11 cellular contexts compared by ENCODE assay signal in genomic region chr10:102434251-102434913, GRCh38. TPM values are rescaled to one million over a fixed set of nuclear protein-coding genes. Genes with fewer than 3 reads are reported as not detected.
DNase-seq lines count a peak whose midpoint lies in the region; ATAC-seq and TF ChIP-seq lines count a peak whose summit lies in the region.
"Had no signal": no experiment of that assay in that cellular context is flagged by ENCODE, and none has a peak within 500 bp of the region (broad histone marks: within the 10 kb centered on the region; RNA-seq: fewer than 3 reads in every experiment).

No MANE protein-coding gene starts in this region.

- TF ChIP-seq CTCF in hepatocyte (IDR thresholded peaks at IDR 0.05; ENCODE audit: poor library complexity) = no peak

- H3K27ac ChIP-seq in hepatocyte = peak overlapping the region; percentile 90
- H3K27ac ChIP-seq: 22Rv1, suprapubic skin had no signal

- H3K36me3 Mint-ChIP-seq in activated CD4-positive, alpha-beta memory T cell treated with anti-CD3 and anti-CD28 coated beads for 36 hours = peaks cover 10% of the 10 kb centered on the region
- peaks cover 7% of the 10 kb centered on the region in 2 donors for H3K36me3 Mint-ChIP-seq in stimulated activated naive B cell treated with anti-CD40 and anti-IgM and Interleukin-4, amounts not matched to agents 10 μg/mL and 1 μg/mL and 100 μg/mL, for 72 hours

- no peaks in the 10 kb centered on the region for H3K27me3 Mint-ChIP-seq in activated CD4-positive, alpha-beta memory T cell treated with anti-CD3 and anti-CD28 coated beads for 36 hours
- H3K27me3 Mint-ChIP-seq in stimulated activated naive B cell treated with anti-CD40 and anti-IgM and Interleukin-4, amounts not matched to agents 10 μg/mL and 1 μg/mL and 100 μg/mL, for 72 hours = no peaks in the 10 kb centered on the region

- CTCF ChIA-PET in activated CD4-positive, alpha-beta memory T cell treated with anti-CD3 and anti-CD28 coated beads for 36 hours (lab: Charles Lee) = interaction anchor here (0.9 to 2.4 kb wide), 11 partner anchors 11 to 150 kb away, joined by 3 to 12 read pairs (median 6); partner anchors contain the start of genes C10orf95, FBXL15 and SUFU

- H4K20me1 ChIP-seq in hepatocyte (ENCODE audit: insufficient read depth, poor library complexity, severe bottlenecking) = no peaks in the 10 kb centered on the region

- no peak for ATAC-seq in stimulated activated naive B cell treated with anti-CD40 and anti-IgM and Interleukin-4, amounts not matched to agents 10 μg/mL and 1 μg/mL and 100 μg/mL, for 72 hours (replicated peaks)
- ATAC-seq in left lobe of liver (no peak), HG03565 (IDR thresholded peaks at IDR 0.05; ENCODE audit: unreplicated experiment) (no peak)

- H3K27me3 ChIP-seq in hepatocyte = no peaks in the 10 kb centered on the region

- peak overlapping the region; percentile 91 for H3K27ac Mint-ChIP-seq in activated CD4-positive, alpha-beta memory T cell treated with anti-CD3 and anti-CD28 coated beads for 36 hours
- H3K27ac Mint-ChIP-seq in stimulated activated naive B cell treated with anti-CD40 and anti-IgM and Interleukin-4, amounts not matched to agents 10 μg/mL and 1 μg/mL and 100 μg/mL, for 72 hours = peak overlapping the region; percentile 10

- H3K9me3 Mint-ChIP-seq in activated CD4-positive, alpha-beta memory T cell treated with anti-CD3 and anti-CD28 coated beads for 36 hours = no peaks in the 10 kb centered on the region
- H3K9me3 Mint-ChIP-seq in stimulated activated naive B cell treated with anti-CD40 and anti-IgM and Interleukin-4, amounts not matched to agents 10 μg/mL and 1 μg/mL and 100 μg/mL, for 72 hours = no peaks in the 10 kb centered on the region

- H3K79me2 ChIP-seq in hepatocyte = peaks cover 16% of the 10 kb centered on the region

- H3K9me3 ChIP-seq in hepatocyte (ENCODE audit: low read depth) = no peaks in the 10 kb centered on the region
- H3K9me3 ChIP-seq: esophagus muscularis mucosa, suprapubic skin had no signal

- DNase-seq in SIG-M5 treated with dmso at 0.1 percent for 504 hours (lab: John Stamatoyannopoulos, UW; ENCODE audit: unreplicated experiment) = peak; percentile 34
- no peak for DNase-seq in SIG-M5 (lab: John Stamatoyannopoulos, UW)
- no peak for DNase-seq in activated CD4-positive, alpha-beta memory T cell treated with anti-CD3 and anti-CD28 coated beads for 36 hours
- DNase-seq in hepatocyte (ENCODE audit: low spot score) = peak; percentile 66
- no peak for DNase-seq in stimulated activated naive B cell treated with anti-CD40 and anti-IgM and Interleukin-4, amounts not matched to agents 10 μg/mL and 1 μg/mL and 100 μg/mL, for 72 hours
- DNase-seq in left lobe of liver (ENCODE audit: low spot score) = no peak
- DNase-seq in activated gamma-delta T cell treated with Interleukin-2 at 50 U/mL for 16 hours = no peak

- H3K4me2 ChIP-seq in hepatocyte = peak overlapping the region; percentile 71

- POLR2A ChIA-PET in activated CD4-positive, alpha-beta memory T cell treated with anti-CD3 and anti-CD28 coated beads for 36 hours (lab: Charles Lee) = interaction anchor here (1.0 to 5.1 kb wide), 5 partner anchors 10 to 40 kb away, joined by 4 to 56 read pairs (median 19); partner anchors contain the start of genes C10orf95, FBXL15 and NFKB2

- H3K4me3 Mint-ChIP-seq in activated CD4-positive, alpha-beta memory T cell treated with anti-CD3 and anti-CD28 coated beads for 36 hours = peak overlapping the region; percentile 75
- peak overlapping the region; percentile 5 to 82 for H3K4me3 Mint-ChIP-seq in stimulated activated naive B cell treated with anti-CD40 and anti-IgM and Interleukin-4, amounts not matched to agents 10 μg/mL and 1 μg/mL and 100 μg/mL, for 72 hours

- WGBS in hepatocyte (ENCODE audit: low lambda C conversion rate, missing lambda C conversion rate) = 34% methylated on average over 9 of the region's 9 CpGs

- no peaks in the 10 kb centered on the region for H3K36me3 ChIP-seq in hepatocyte (replicated peaks; ENCODE audit: insufficient read depth, low read depth)
- H3K36me3 ChIP-seq: esophagus muscularis mucosa, suprapubic skin had no signal

- H3K4me1 Mint-ChIP-seq in activated CD4-positive, alpha-beta memory T cell treated with anti-CD3 and anti-CD28 coated beads for 36 hours (ENCODE audit: low read depth) = peaks cover 48% of the 10 kb centered on the region
- H3K4me1 Mint-ChIP-seq in stimulated activated naive B cell treated with anti-CD40 and anti-IgM and Interleukin-4, amounts not matched to agents 10 μg/mL and 1 μg/mL and 100 μg/mL, for 72 hours = peaks cover 30 to 47% of the 10 kb centered on the region in 2 donors

- peaks cover 27% of the 10 kb centered on the region for H3K4me1 ChIP-seq in hepatocyte (ENCODE audit: insufficient read depth)

- H3K4me3 ChIP-seq in hepatocyte = no peak overlapping the region
- H3K4me3 ChIP-seq: esophagus muscularis mucosa had no signal

- H2AFZ ChIP-seq in hepatocyte = peak overlapping the region; percentile 74

- no peaks in the 10 kb centered on the region for H3K9me2 ChIP-seq in hepatocyte (replicated peaks; ENCODE audit: insufficient read depth)

- intact Hi-C loops in activated CD4-positive, alpha-beta memory T cell treated with anti-CD3 and anti-CD28 coated beads for 36 hours (cut with micrococcal nuclease) = loop anchor here (5.0 kb wide), 2 partner anchors 213 to 278 kb away; partner anchors contain the start of genes ARL3 and SFXN2

RNA-seq across cellular contexts. Expression of gene CUEDC2, which starts 2.0 kb away (rescaled TPM):
- 10 to 100 TPM; 68.6 to 68.9 TPM for total RNA-seq in activated CD4-positive, alpha-beta memory T cell treated with anti-CD3 and anti-CD28 coated beads for 36 hours
- 37.9 and 45.4 TPM in 2 replicates for total RNA-seq in hepatocyte
- 77.9 and 79.9 TPM in 2 replicates for polyA plus RNA-seq in hepatocyte
- 23.4 TPM for total RNA-seq in left lobe of liver

RNA-seq across cellular contexts. Expression of gene FBXL15, which starts 13.7 kb away (rescaled TPM):
- total RNA-seq in activated CD4-positive, alpha-beta memory T cell treated with anti-CD3 and anti-CD28 coated beads for 36 hours = 10 to 100 TPM; 10.8 to 11.4 TPM
- total RNA-seq in hepatocyte = 16.3 and 25.0 TPM in 2 replicates
- polyA plus RNA-seq in hepatocyte = 42.3 and 47.4 TPM in 2 replicates
- total RNA-seq in left lobe of liver = 12.7 TPM

RNA-seq across cellular contexts. Expression of gene PSD, which starts 15.8 kb away (rescaled TPM):
- total RNA-seq in activated CD4-positive, alpha-beta memory T cell treated with anti-CD3 and anti-CD28 coated beads for 36 hours = 1 to 10 TPM; 4.2 to 4.4 TPM
- total RNA-seq in hepatocyte (9.9 and 13.1 TPM in 2 replicates), left lobe of liver (7.0 TPM)
- 20.1 and 21.5 TPM in 2 replicates for polyA plus RNA-seq in hepatocyte

RNA-seq across cellular contexts. Expression of gene C10orf95, which starts 17.0 kb away (rescaled TPM):
- under 1 TPM; 0.19 to 0.48 TPM for total RNA-seq in activated CD4-positive, alpha-beta memory T cell treated with anti-CD3 and anti-CD28 coated beads for 36 hours
- total RNA-seq in hepatocyte = 5.6 and 7.7 TPM in 2 replicates
- 5.2 and 8.3 TPM in 2 replicates for polyA plus RNA-seq in hepatocyte
- total RNA-seq in left lobe of liver = not detected

RNA-seq across cellular contexts. Expression of gene NFKB2, which starts 38.9 kb away (rescaled TPM):
- total RNA-seq in activated CD4-positive, alpha-beta memory T cell treated with anti-CD3 and anti-CD28 coated beads for 36 hours = 100 to 1,000 TPM; 241 to 242 TPM
- 13.0 and 23.2 TPM in 2 replicates for total RNA-seq in hepatocyte
- polyA plus RNA-seq in hepatocyte = 27.4 and 29.6 TPM in 2 replicates
- 9.0 TPM for total RNA-seq in left lobe of liver

Comparison
In these comparisons a context has a peak if more than half of its experiments do, and no peak if none do; other contexts are left out.
1. DNase-seq: peak in SIG-M5 treated with dmso at 0.1 percent for 504 hours (single experiment) and hepatocyte (single experiment); none in SIG-M5 (single experiment), activated CD4-positive, alpha-beta memory T cell treated with anti-CD3 and anti-CD28 coated beads for 36 hours (single experiment), stimulated activated naive B cell treated with anti-CD40 and anti-IgM and Interleukin-4, amounts not matched to agents 10 μg/mL and 1 μg/mL and 100 μg/mL, for 72 hours (single experiment), left lobe of liver (single experiment) and activated gamma-delta T cell treated with Interleukin-2 at 50 U/mL for 16 hours (single experiment).